Comparison of ENCODE assay signal across 1 cellular context in genomic region chr5:53733853-53734252, GRCh38.
TF ChIP-seq lines count a peak whose summit lies in the region.

No MANE protein-coding gene starts in this region.

TF ChIP-seq in GM12878, 131 proteins besides CTCF, POLR2A, EP300 and RAD21 (continued from another document):
- TF ChIP-seq NKRF (conservative IDR thresholded peaks at IDR 0.05) (no peak), CBX3 (IDR thresholded peaks at IDR 0.05; ENCODE audit: borderline replicate concordance, low read depth) (no peak), CBFB (IDR thresholded peaks at IDR 0.05; ENCODE audit: low read depth) (no peak), CREB1 (IDR thresholded peaks at IDR 0.05; ENCODE audit: low read depth) (no peak), STAT1 (conservative IDR thresholded peaks at IDR 0.05) (no peak), EGR1 (IDR thresholded peaks at IDR 0.05; ENCODE audit: borderline replicate concordance in 1 of 2, low read depth in 2 of 2, low read length in 2 of 2) (no peak), GATAD2B (conservative IDR thresholded peaks at IDR 0.05; ENCODE audit: low read depth) (no peak), E2F4 (IDR thresholded peaks at IDR 0.05; ENCODE audit: low read depth, low read length) (no peak), MEF2A (IDR thresholded peaks at IDR 0.05; ENCODE audit: insufficient read depth, low read depth, low read length) (no peak), CUX1 (IDR thresholded peaks at IDR 0.05; ENCODE audit: insufficient replicate concordance, low read depth, low read length) (no peak), ATF7 (IDR thresholded peaks at IDR 0.05; ENCODE audit: low read depth) (no peak), PML (IDR thresholded peaks at IDR 0.05; ENCODE audit: low read length) (no peak), BRCA1 (IDR thresholded peaks at IDR 0.05; ENCODE audit: low read depth, low read length) (no peak), ZBED1 (IDR thresholded peaks at IDR 0.05; ENCODE audit: borderline replicate concordance) (no peak), SIX5 (IDR thresholded peaks at IDR 0.05; ENCODE audit: low read depth, low read length, severe bottlenecking) (no peak)
